ENCODE assay signal across 8 cellular contexts in the genomic region with DNA sequence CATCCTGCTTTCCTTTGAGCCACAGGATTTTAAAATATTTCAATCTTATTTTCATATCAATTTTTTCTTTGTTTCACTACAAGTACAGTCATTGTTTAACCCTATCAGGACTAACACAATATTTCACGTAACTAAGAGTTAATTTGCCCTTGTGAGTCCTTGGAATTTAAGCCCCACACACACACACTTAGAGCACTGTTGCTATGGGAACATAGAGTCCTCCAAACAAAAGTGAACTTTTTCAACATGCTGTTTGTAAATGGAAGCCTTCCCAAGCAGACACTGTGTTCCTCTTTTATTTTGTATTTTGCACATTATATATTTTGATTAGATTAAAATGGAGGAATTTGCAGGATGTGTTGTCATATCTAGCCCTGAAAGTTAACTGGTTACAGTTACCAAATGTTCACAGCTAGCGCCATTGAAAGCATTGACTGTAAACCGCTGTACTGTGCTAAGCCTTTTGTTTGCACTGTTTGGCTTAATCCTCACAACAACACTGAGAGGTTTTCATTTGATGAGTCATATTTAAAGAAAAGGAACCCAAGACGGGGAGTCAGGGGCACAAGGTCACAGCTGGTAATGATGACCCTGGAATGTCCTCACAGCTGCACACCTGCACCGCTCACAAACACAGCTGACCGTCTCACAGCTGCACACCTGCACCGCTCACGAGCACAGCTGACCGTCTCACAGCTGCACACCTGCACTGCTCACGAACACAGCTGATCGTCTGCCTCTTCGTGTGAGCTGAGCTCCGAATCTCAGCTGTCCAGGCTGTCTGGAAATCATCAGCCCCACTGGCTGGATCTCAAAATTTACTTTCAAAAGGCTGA. TPM values are rescaled to one million over a fixed set of nuclear protein-coding genes. Genes with fewer than 3 reads are reported as not detected.
DNase-seq lines count a peak whose midpoint lies in the region; ATAC-seq and TF ChIP-seq lines count a peak whose summit lies in the region.

No MANE protein-coding gene starts in this region.

- H3K9me3 ChIP-seq in RWPE2 (ENCODE audit: severe bottlenecking) (no peaks in the 10 kb centered on the region), subcutaneous abdominal adipose tissue (ENCODE audit: control insufficient read depth in 5 of 5, low read length in 5 of 5) (no peaks in the 10 kb centered on the region)

- peaks cover 10% of the 10 kb centered on the region for H3K4me1 ChIP-seq in RWPE2 (ENCODE audit: insufficient read depth, poor library complexity, severe bottlenecking)
- peaks cover 6 to 21% (median 20%) of the 10 kb centered on the region in 5 donors for H3K4me1 ChIP-seq in subcutaneous abdominal adipose tissue (ENCODE audit: control insufficient read depth in 5 of 5, insufficient read depth in 5 of 5, low read length in 5 of 5)

- DNase-seq in DMS53 (lab: John Stamatoyannopoulos, UW) (peak; percentile 98), RWPE2 (ENCODE audit: low spot score) (no peak), left ventricle myocardium superior (peak; percentile 33), erythroblast (lab: John Stamatoyannopoulos, UW) (no peak)

- H3K27ac ChIP-seq in RWPE2 (ENCODE audit: poor library complexity, severe bottlenecking) (no peak overlapping the region), subcutaneous abdominal adipose tissue (ENCODE audit: low read depth, low read length) (no peak overlapping the region)

- H3K4me3 ChIP-seq in RWPE2 (ENCODE audit: severe bottlenecking): no peak overlapping the region
- peak overlapping the region in 3 of 5 donors; percentile 24 to 48 (median 43) for H3K4me3 ChIP-seq in subcutaneous abdominal adipose tissue (ENCODE audit: low read depth in 1 of 5, low read length in 5 of 5)

- no peaks in the 10 kb centered on the region for H3K27me3 ChIP-seq in RWPE2 (ENCODE audit: insufficient read depth, poor library complexity, severe bottlenecking)
- H3K27me3 ChIP-seq in subcutaneous abdominal adipose tissue (ENCODE audit: control insufficient read depth in 5 of 5, insufficient read depth in 4 of 5, low read length in 5 of 5): no peaks in the 10 kb centered on the region

- ATAC-seq in HG03175 (IDR thresholded peaks at IDR 0.05; ENCODE audit: unreplicated experiment) (peak; percentile 41), RWPE2 (ENCODE audit: low read depth) (peak; percentile 85), left ventricle myocardium superior (peak; percentile 78), GM21717 (IDR thresholded peaks at IDR 0.05; ENCODE audit: unreplicated experiment) (no peak), GM18868 (IDR thresholded peaks at IDR 0.05; ENCODE audit: unreplicated experiment) (no peak)

- intact Hi-C loops in left ventricle myocardium superior (cut with micrococcal nuclease): no loop called here

- TF ChIP-seq CTCF in RWPE2 (IDR thresholded peaks at IDR 0.05; ENCODE audit: poor library complexity, severe bottlenecking): no peak

- H3K9ac ChIP-seq in subcutaneous abdominal adipose tissue (ENCODE audit: low read length in 5 of 5): peak overlapping the region in 1 of 5 donors; percentile 9

- TF ChIP-seq POLR2A in erythroblast (IDR thresholded peaks at IDR 0.05; ENCODE audit: low read length): no peak

- H3K36me3 ChIP-seq in RWPE2 (ENCODE audit: low read depth) (peaks cover 34% of the 10 kb centered on the region), subcutaneous abdominal adipose tissue (ENCODE audit: control insufficient read depth in 5 of 5, insufficient read depth in 5 of 5, low read length in 5 of 5) (peaks cover 7 to 24% (median 14%) of the 10 kb centered on the region in 5 donors)

RNA-seq across cellular contexts. Expression of gene HSBP1, which starts 6.3 kb away (rescaled TPM):
- total RNA-seq in left ventricle myocardium superior: 176 TPM

Comparison
In these comparisons a context has a peak if more than half of its experiments do, and no peak if none do; other contexts are left out.
1. DNase-seq: peak in DMS53 (single experiment) and left ventricle myocardium superior (single experiment); none in RWPE2 (single experiment) and erythroblast (0 of 2).
2. ATAC-seq: peak in HG03175 (single experiment), RWPE2 (single experiment) and left ventricle myocardium superior (single experiment); none in GM21717 (single experiment) and GM18868 (single experiment).